Comparison of ENCODE assay signal across 18 cellular contexts in genomic region chr2:48213646-48214045, GRCh38.
"Had no signal": no experiment of that assay in that cellular context is flagged by ENCODE, and none has a peak within 500 bp of the region (broad histone marks: within the 10 kb centered on the region; RNA-seq: fewer than 3 reads in every experiment).

No MANE protein-coding gene starts in this region.

- ATAC-seq: K562 had no signal

- DNase-seq: Kasumi-1, MM.1S, NCI-H1092 treated with DMSO at 0.1 percent for 48 hours, NCI-H1436 treated with DMSO at 0.1 percent for 48 hours, NCI-H1694, NCI-H187 treated with DMSO at 0.1 percent for 48 hours, NCI-H2029 treated with DMSO at 0.1 percent for 48 hours, NCI-H2171 treated with DMSO at 0.1 percent for 48 hours, NCI-H2227 treated with DMSO at 0.1 percent for 48 hours, NCI-H526, Right ventricle myocardium superior, RPMI8226, SIG-M5 had no signal

- H3K4me2 ChIP-seq: KMS-11 had no signal

- H3K4me1 ChIP-seq: SJSA1 had no signal

- H3K27ac ChIP-seq: HL-60, KMS-11, SJSA1, SK-N-MC had no signal

- H3K36me3 ChIP-seq: SJSA1 had no signal

- H3K27me3 ChIP-seq: SJSA1 had no signal

- H3K9ac ChIP-seq: KMS-11 had no signal

- H3K4me3 ChIP-seq: K562, SJSA1, SK-N-MC had no signal
